7 cellular contexts compared by ENCODE assay signal in genomic region chr17:4980644-4981216, GRCh38. TPM values are rescaled to one million over a fixed set of nuclear protein-coding genes. Genes with fewer than 3 reads are reported as not detected.
DNase-seq lines count a peak whose midpoint lies in the region; ATAC-seq and TF ChIP-seq lines count a peak whose summit lies in the region.

No MANE protein-coding gene starts in this region.

- H3K27me3 ChIP-seq in DND-41 (ENCODE audit: insufficient read depth, low read length, poor library complexity) (no peaks in the 10 kb centered on the region), SJCRH30 (no peaks in the 10 kb centered on the region)

- H3K27me3 Mint-ChIP-seq in chondrocyte (ENCODE audit: low read depth) = no peaks in the 10 kb centered on the region

- H3K4me3 ChIP-seq in DND-41 (ENCODE audit: low read depth in 1 of 2, low read length in 2 of 2) = no peak overlapping the region
- H3K4me3 ChIP-seq in HFF-Myc (replicated peaks; ENCODE audit: low read depth, low read length) = no peak overlapping the region
- H3K4me3 ChIP-seq in SJCRH30 = no peak overlapping the region

- H2AFZ ChIP-seq in DND-41 (ENCODE audit: low read depth, low read length) = no peak overlapping the region; the same call in 1 of the 2 replicates

- H3K9me3 ChIP-seq in DND-41 (ENCODE audit: insufficient read depth, low read length, severe bottlenecking) = no peaks in the 10 kb centered on the region
- H3K9me3 ChIP-seq in SJCRH30 (replicated peaks) = no peaks in the 10 kb centered on the region

- peaks cover 3% of the 10 kb centered on the region for H3K79me2 ChIP-seq in DND-41 (ENCODE audit: insufficient read depth, low read length)

- H3K4me1 ChIP-seq in DND-41 (ENCODE audit: insufficient read depth, low read length) (peaks cover 12% of the 10 kb centered on the region), SJCRH30 (no peaks in the 10 kb centered on the region)

- no peak overlapping the region for H3K9ac ChIP-seq in DND-41 (ENCODE audit: low read depth, low read length)

- peaks cover 20% of the 10 kb centered on the region for H3K36me3 Mint-ChIP-seq in chondrocyte (ENCODE audit: low read depth)

- no peak overlapping the region for H3K4me3 Mint-ChIP-seq in chondrocyte (ENCODE audit: unreplicated experiment)

- no peaks in the 10 kb centered on the region for H4K20me1 ChIP-seq in DND-41 (ENCODE audit: insufficient read depth, low read length)

- ATAC-seq in DND-41 (ENCODE audit: insufficient read depth, low read depth) (peak; percentile 82), HG03095 (IDR thresholded peaks at IDR 0.05; ENCODE audit: unreplicated experiment) (no peak), HG03469 (IDR thresholded peaks at IDR 0.05; ENCODE audit: unreplicated experiment) (no peak)

- H3K4me1 Mint-ChIP-seq in chondrocyte (ENCODE audit: low read depth) = peaks cover 8% of the 10 kb centered on the region

- H3K27ac Mint-ChIP-seq in chondrocyte (ENCODE audit: unreplicated experiment) = peak overlapping the region; percentile 47

- H3K27ac ChIP-seq in DND-41 (ENCODE audit: low read length) (peak overlapping the region; percentile 3; the same call in 1 of the 2 replicates), SJCRH30 (no peak overlapping the region)

- peak; percentile 66 for DNase-seq in DND-41
- DNase-seq in HFF-Myc (ENCODE audit: extremely low read depth, low read depth) = no peak
- DNase-seq in SJCRH30 = peak; percentile 34 to 72
- DNase-seq in chondrocyte (ENCODE audit: low spot score) = no peak
- DNase-seq in medulla oblongata (ENCODE audit: extremely low spot score) = peak; percentile 50

- no peaks in the 10 kb centered on the region for H3K9me3 Mint-ChIP-seq in chondrocyte (ENCODE audit: low read depth)

- H3K36me3 ChIP-seq in DND-41 (ENCODE audit: insufficient read depth, low read length) (peaks cover 64% of the 10 kb centered on the region), SJCRH30 (no peaks in the 10 kb centered on the region)

- TF ChIP-seq CTCF in DND-41 (IDR thresholded peaks at IDR 0.05; ENCODE audit: borderline replicate concordance, extremely low read depth, low read length, poor library complexity, severe bottlenecking) = peak; percentile 84
- TF ChIP-seq CTCF in HFF-Myc (IDR thresholded peaks at IDR 0.05; ENCODE audit: low read depth, low read length, missing control alignments) = peak; percentile 64
- TF ChIP-seq CTCF in chondrocyte (IDR thresholded peaks at IDR 0.05) = peak; percentile 83

- no peak overlapping the region for H3K4me2 ChIP-seq in DND-41 (ENCODE audit: insufficient read depth, low read length)

RNA-seq across cellular contexts. Expression of gene CAMTA2, which starts 6.7 kb away (rescaled TPM):
- total RNA-seq in SJCRH30 (2014; rRNA removed; shearing (Covaris generic)) = 3.7 and 3.9 TPM in 2 replicates
- 47.4 to 97.8 TPM (median 90.2 TPM) in 3 replicates for total RNA-seq in chondrocyte

RNA-seq across cellular contexts. Expression of gene SPAG7, which starts 13.1 kb away (rescaled TPM):
- total RNA-seq in SJCRH30 (2014; rRNA removed; shearing (Covaris generic)) = 36.8 and 39.1 TPM in 2 replicates
- total RNA-seq in chondrocyte = 73.0 to 87.3 TPM (median 79.4 TPM) in 3 replicates

RNA-seq across cellular contexts. Expression of gene INCA1, which starts 16.6 kb away (rescaled TPM):
- not detected in 2 replicates for total RNA-seq in SJCRH30 (2014; rRNA removed; shearing (Covaris generic))
- total RNA-seq in chondrocyte = 0.74 to 1.5 TPM (median 0.85 TPM) in 3 replicates

RNA-seq across cellular contexts. Expression of gene KIF1C, which starts 17.0 kb away (rescaled TPM):
- 24.2 and 32.7 TPM in 2 replicates for total RNA-seq in SJCRH30 (2014; rRNA removed; shearing (Covaris generic))
- 141 to 193 TPM (median 174 TPM) in 3 replicates for total RNA-seq in chondrocyte

RNA-seq across cellular contexts. Expression of gene ENO3, which starts 29.8 kb away (rescaled TPM):
- 124 and 129 TPM in 2 replicates for total RNA-seq in SJCRH30 (2014; rRNA removed; shearing (Covaris generic))
- 7.0 to 9.8 TPM (median 7.4 TPM) in 3 replicates for total RNA-seq in chondrocyte

Comparison
In these comparisons a context has a peak if more than half of its experiments do, and no peak if none do; other contexts are left out.
1. DNase-seq: peak in DND-41 (single experiment), SJCRH30 (2 of 2) and medulla oblongata (single experiment); none in HFF-Myc (single experiment) and chondrocyte (single experiment).
2. Peak in every context shown above with its lines, with median percentiles within 50 percentile points of each other: CTCF ChIP-seq.